1 cellular context compared by ENCODE assay signal in genomic region chrX:118974908-118975671, GRCh38.
TF ChIP-seq lines count a peak whose summit lies in the region.

No MANE protein-coding gene starts in this region.

TF ChIP-seq in K562, 482 proteins besides CTCF, POLR2A, EP300 and RAD21 (continued from another document):
- no peak for TF ChIP-seq SREBF1 (IDR thresholded peaks at IDR 0.05; ENCODE audit: borderline replicate concordance, low read depth, low read length)
